ENCODE assay signal across 1 cellular context in genomic region chr1:211723273-211723672, GRCh38.
TF ChIP-seq lines count a peak whose summit lies in the region.

No MANE protein-coding gene starts in this region.

TF ChIP-seq in HepG2, 621 proteins besides CTCF, POLR2A, EP300 and RAD21 (continued from another document and continues in another):
- TF ChIP-seq SNAPC4 (CRISPR knock-in tag; IDR thresholded peaks at IDR 0.05), result no peak
- TF ChIP-seq ZNF792 (CRISPR knock-in tag; IDR thresholded peaks at IDR 0.05), result no peak
- TF ChIP-seq SSRP1 (CRISPR knock-in tag; IDR thresholded peaks at IDR 0.05), result no peak
- no peak for TF ChIP-seq ZNF160 (CRISPR knock-in tag; IDR thresholded peaks at IDR 0.05)
- TF ChIP-seq PAWR (CRISPR knock-in tag; IDR thresholded peaks at IDR 0.05; ENCODE audit: borderline replicate concordance), result no peak
- peak; percentile 71; the same call in 1 of the 3 replicates for TF ChIP-seq MXI1 (IDR thresholded peaks at IDR 0.05; ENCODE audit: borderline replicate concordance, low read depth, low read length)
- no peak for TF ChIP-seq RFX3 (CRISPR knock-in tag; IDR thresholded peaks at IDR 0.05)
- TF ChIP-seq MAF1 (CRISPR knock-in tag; IDR thresholded peaks at IDR 0.05; ENCODE audit: borderline replicate concordance), result no peak
- no peak for TF ChIP-seq ERF (CRISPR knock-in tag; IDR thresholded peaks at IDR 0.05)
- TF ChIP-seq ZNF350 (CRISPR knock-in tag; IDR thresholded peaks at IDR 0.05; ENCODE audit: borderline replicate concordance, low read depth), result peak; percentile 62; the same call in 1 of the 2 replicates
- TF ChIP-seq PBX3 (CRISPR knock-in tag; IDR thresholded peaks at IDR 0.05; ENCODE audit: borderline replicate concordance), result no peak
- no peak for TF ChIP-seq THAP9 (CRISPR knock-in tag; IDR thresholded peaks at IDR 0.05; ENCODE audit: borderline replicate concordance)
- TF ChIP-seq ZBTB38 (CRISPR knock-in tag; IDR thresholded peaks at IDR 0.05), result no peak
- TF ChIP-seq SALL1 (CRISPR knock-in tag; IDR thresholded peaks at IDR 0.05), result peak; percentile 57
- TF ChIP-seq MEIS1 (CRISPR knock-in tag; IDR thresholded peaks at IDR 0.05; ENCODE audit: borderline replicate concordance), result no peak
- no peak for TF ChIP-seq ZNF552 (CRISPR knock-in tag; IDR thresholded peaks at IDR 0.05; ENCODE audit: borderline replicate concordance)
- TF ChIP-seq ZNF577 (CRISPR knock-in tag; IDR thresholded peaks at IDR 0.05; ENCODE audit: borderline replicate concordance, low read depth), result no peak
- no peak for TF ChIP-seq JUNB (CRISPR knock-in tag; IDR thresholded peaks at IDR 0.05; ENCODE audit: borderline replicate concordance)
- no peak for TF ChIP-seq FOXO1 (CRISPR knock-in tag; IDR thresholded peaks at IDR 0.05)
- TF ChIP-seq FLYWCH1 (CRISPR knock-in tag; IDR thresholded peaks at IDR 0.05), result no peak
- TF ChIP-seq SALL2 (CRISPR knock-in tag; IDR thresholded peaks at IDR 0.05), result no peak
- TF ChIP-seq SKIL (CRISPR knock-in tag; IDR thresholded peaks at IDR 0.05; ENCODE audit: borderline replicate concordance), result 0 out of 2 replicates have a peak, but pooled peaks have one; percentile 25
- TF ChIP-seq POGZ (CRISPR knock-in tag; IDR thresholded peaks at IDR 0.05), result no peak
- TF ChIP-seq CCDC6 (CRISPR knock-in tag; IDR thresholded peaks at IDR 0.05), result no peak; the same call in 1 of the 2 replicates
- peak; percentile 54; the same call in 1 of the 2 replicates for TF ChIP-seq HMG20A (CRISPR knock-in tag; IDR thresholded peaks at IDR 0.05; ENCODE audit: borderline replicate concordance)
- peak; percentile 51; the same call in 1 of the 2 replicates for TF ChIP-seq CEBPG (CRISPR knock-in tag; IDR thresholded peaks at IDR 0.05)
- TF ChIP-seq THRA (CRISPR knock-in tag; IDR thresholded peaks at IDR 0.05; ENCODE audit: borderline replicate concordance), result no peak
- TF ChIP-seq FOSL1 (CRISPR knock-in tag; IDR thresholded peaks at IDR 0.05; ENCODE audit: borderline replicate concordance), result no peak
- no peak for TF ChIP-seq ZXDC (CRISPR knock-in tag; IDR thresholded peaks at IDR 0.05)
- no peak for TF ChIP-seq ZNF558 (CRISPR knock-in tag; IDR thresholded peaks at IDR 0.05; ENCODE audit: borderline replicate concordance)
- no peak for TF ChIP-seq ZNF784 (CRISPR knock-in tag; IDR thresholded peaks at IDR 0.05; ENCODE audit: borderline replicate concordance)
- no peak for TF ChIP-seq ZNF761 (CRISPR knock-in tag; conservative IDR thresholded peaks at IDR 0.05)
- TF ChIP-seq IKZF4 (CRISPR knock-in tag; IDR thresholded peaks at IDR 0.05; ENCODE audit: borderline replicate concordance, low read depth, not compliant biosample characterization), result no peak
- TF ChIP-seq MED1 (CRISPR knock-in tag; IDR thresholded peaks at IDR 0.05), result peak; percentile 53
- no peak for TF ChIP-seq TFAP4 (IDR thresholded peaks at IDR 0.05; ENCODE audit: borderline replicate concordance, low read depth)
- TF ChIP-seq NCOA2 (CRISPR knock-in tag; IDR thresholded peaks at IDR 0.05), result no peak
- TF ChIP-seq MXD1 (CRISPR knock-in tag; IDR thresholded peaks at IDR 0.05), result no peak
- no peak for TF ChIP-seq KLF13 (CRISPR knock-in tag; IDR thresholded peaks at IDR 0.05)
- TF ChIP-seq ZNF547 (CRISPR knock-in tag; IDR thresholded peaks at IDR 0.05), result no peak
- TF ChIP-seq ZNF768 (CRISPR knock-in tag; IDR thresholded peaks at IDR 0.05), result no peak
- TF ChIP-seq RXRB (CRISPR knock-in tag; IDR thresholded peaks at IDR 0.05; ENCODE audit: borderline replicate concordance), result no peak
- no peak for TF ChIP-seq MAFF (IDR thresholded peaks at IDR 0.05; ENCODE audit: low read depth, low read length)
- TF ChIP-seq ZNF230 (CRISPR knock-in tag; IDR thresholded peaks at IDR 0.05), result no peak
- no peak for TF ChIP-seq U2AF2 (IDR thresholded peaks at IDR 0.05; ENCODE audit: low read depth, low read length)
- no peak for TF ChIP-seq ZNF777 (CRISPR knock-in tag; IDR thresholded peaks at IDR 0.05)
- no peak for TF ChIP-seq ZNF766 (CRISPR knock-in tag; IDR thresholded peaks at IDR 0.05; ENCODE audit: borderline replicate concordance)
- no peak for TF ChIP-seq ZNF782 (CRISPR knock-in tag; IDR thresholded peaks at IDR 0.05; ENCODE audit: borderline replicate concordance)
- no peak for TF ChIP-seq ZBTB37 (CRISPR knock-in tag; IDR thresholded peaks at IDR 0.05)
- no peak for TF ChIP-seq ZEB1 (IDR thresholded peaks at IDR 0.05; ENCODE audit: insufficient replicate concordance, low read depth)
